In genomic region chr3:197178998-197179397, GRCh38 we compare ENCODE assay signal across 18 cellular contexts.
DNase-seq lines count a peak whose midpoint lies in the region; ATAC-seq, FAIRE-seq and TF ChIP-seq lines count a peak whose summit lies in the region.
"Had no signal": no experiment of that assay in that cellular context is flagged by ENCODE, and none has a peak within 500 bp of the region (broad histone marks: within the 10 kb centered on the region; RNA-seq: fewer than 3 reads in every experiment).

No MANE protein-coding gene starts in this region.

- H3K4me3 Mint-ChIP-seq in astrocyte (ENCODE audit: unreplicated experiment): no peak overlapping the region
- H3K4me3 Mint-ChIP-seq in stimulated activated naive B cell treated with anti-CD40 and anti-IgM and Interleukin-4, amounts not matched to agents 10 μg/mL and 1 μg/mL and 100 μg/mL, for 72 hours: no peak overlapping the region
- H3K4me3 Mint-ChIP-seq: B cell; CD4-positive, alpha-beta T cell had no signal

- H3K4me1 Mint-ChIP-seq in astrocyte (ENCODE audit: low read depth, unreplicated experiment): peaks cover 12% of the 10 kb centered on the region
- H3K4me1 Mint-ChIP-seq in stimulated activated naive B cell treated with anti-CD40 and anti-IgM and Interleukin-4, amounts not matched to agents 10 μg/mL and 1 μg/mL and 100 μg/mL, for 72 hours: peaks cover 15 to 20% of the 10 kb centered on the region in 2 donors

- no peak for FAIRE-seq in astrocyte (lab: Jason Lieb, UNC)
- FAIRE-seq: A204.1, G401.6, GM12891, H1, HTR-8/SVneo had no signal

- no peak overlapping the region for H3K4me2 ChIP-seq in astrocyte (ENCODE audit: low read length)

- H3K4me1 ChIP-seq in heart left ventricle (peaks cover 0 to 36% (median 16%) of the 10 kb centered on the region in 12 donors), right atrium auricular region (peaks cover 0 to 14% of the 10 kb centered on the region in 2 donors), astrocyte (ENCODE audit: insufficient read depth, low read length) (no peaks in the 10 kb centered on the region), suprapubic skin (peaks cover 2% of the 10 kb centered on the region)

- no peak for TF ChIP-seq CTCF in heart left ventricle (IDR thresholded peaks at IDR 0.05)
- no peak for TF ChIP-seq CTCF in right atrium auricular region (IDR thresholded peaks at IDR 0.05)
- no peak for TF ChIP-seq CTCF in astrocyte (IDR thresholded peaks at IDR 0.05; ENCODE audit: insufficient read depth, low read depth, low read length)
- no peak for TF ChIP-seq CTCF in suprapubic skin (IDR thresholded peaks at IDR 0.05)

- no peak overlapping the region for H3K9ac ChIP-seq in astrocyte (ENCODE audit: low read length)

- H3K27me3 Mint-ChIP-seq in astrocyte (ENCODE audit: low read depth, unreplicated experiment): no peaks in the 10 kb centered on the region
- no peaks in the 10 kb centered on the region for H3K27me3 Mint-ChIP-seq in stimulated activated naive B cell treated with anti-CD40 and anti-IgM and Interleukin-4, amounts not matched to agents 10 μg/mL and 1 μg/mL and 100 μg/mL, for 72 hours
- H3K27me3 Mint-ChIP-seq: B cell; CD4-positive, alpha-beta T cell had no signal

- intact Hi-C loops in heart left ventricle (cut with DNase I): no loop called here

- peak in 3 of 4 donors; percentile 28 to 58 (median 54) for ATAC-seq in heart left ventricle
- ATAC-seq in stimulated activated naive B cell treated with anti-CD40 and anti-IgM and Interleukin-4, amounts not matched to agents 10 μg/mL and 1 μg/mL and 100 μg/mL, for 72 hours (replicated peaks): no peak
- ATAC-seq in HG03378 (IDR thresholded peaks at IDR 0.05; ENCODE audit: unreplicated experiment): no peak

- peaks cover 88% of the 10 kb centered on the region for H4K20me1 ChIP-seq in astrocyte (ENCODE audit: insufficient read depth, low read length)

- no peaks in the 10 kb centered on the region for H3K9me3 Mint-ChIP-seq in astrocyte (ENCODE audit: unreplicated experiment)
- no peaks in the 10 kb centered on the region for H3K9me3 Mint-ChIP-seq in stimulated activated naive B cell treated with anti-CD40 and anti-IgM and Interleukin-4, amounts not matched to agents 10 μg/mL and 1 μg/mL and 100 μg/mL, for 72 hours
- H3K9me3 Mint-ChIP-seq: CD4-positive, alpha-beta T cell had no signal

- H3K79me2 ChIP-seq in astrocyte (ENCODE audit: insufficient read depth, low read length): peaks cover 99% of the 10 kb centered on the region

- no peak overlapping the region for H2AFZ ChIP-seq in astrocyte (ENCODE audit: low read depth, low read length)

- H3K27me3 ChIP-seq in heart left ventricle: no peaks in the 10 kb centered on the region
- no peaks in the 10 kb centered on the region for H3K27me3 ChIP-seq in right atrium auricular region
- H3K27me3 ChIP-seq in astrocyte (ENCODE audit: insufficient read depth, low read length): no peaks in the 10 kb centered on the region
- no peaks in the 10 kb centered on the region for H3K27me3 ChIP-seq in suprapubic skin

- TF ChIP-seq POLR2A in heart left ventricle (IDR thresholded peaks at IDR 0.05): no peak
- no peak for TF ChIP-seq POLR2A in suprapubic skin (IDR thresholded peaks at IDR 0.05)

- DNase-seq in heart left ventricle: no peak
- no peak for DNase-seq in right atrium auricular region (ENCODE audit: low spot score)
- peak; percentile 15 for DNase-seq in NCI-H82 treated with DMSO at 0.1 percent for 48 hours (lab: John Stamatoyannopoulos, UW; ENCODE audit: unreplicated experiment)
- no peak for DNase-seq in astrocyte (ENCODE audit: low read depth)
- no peak for DNase-seq in stimulated activated naive B cell treated with anti-CD40 and anti-IgM and Interleukin-4, amounts not matched to agents 10 μg/mL and 1 μg/mL and 100 μg/mL, for 72 hours
- DNase-seq in suprapubic skin (ENCODE audit: low spot score in 2 of 2): no peak
- DNase-seq: C1 segment of cervical spinal cord; CD4-positive, alpha-beta T cell; DMS79 treated with DMSO at 0.1 percent for 48 hours; EL had no signal

- H3K9me3 ChIP-seq in heart left ventricle (no peaks in the 10 kb centered on the region), right atrium auricular region (no peaks in the 10 kb centered on the region), astrocyte (ENCODE audit: insufficient read depth, low read depth, low read length) (no peaks in the 10 kb centered on the region), suprapubic skin (no peaks in the 10 kb centered on the region)
- H3K9me3 ChIP-seq: HAP-1 had no signal

- no peak for TF ChIP-seq EP300 in suprapubic skin (IDR thresholded peaks at IDR 0.05)

- WGBS in heart left ventricle, 4 donors: 59 to 67% (median 64%) methylated on average over 5 of the region's 5 CpGs
- WGBS in suprapubic skin: 92% methylated on average over 5 of the region's 5 CpGs

- H3K27ac ChIP-seq in heart left ventricle (peak overlapping the region in 1 of 12 donors; percentile 14), right atrium auricular region (no peak overlapping the region), astrocyte (ENCODE audit: low read depth, low read length) (no peak overlapping the region), suprapubic skin (no peak overlapping the region)

- H3K36me3 ChIP-seq in heart left ventricle (no peaks in the 10 kb centered on the region), right atrium auricular region (no peaks in the 10 kb centered on the region), astrocyte (ENCODE audit: insufficient read depth, low read length) (peaks cover 22% of the 10 kb centered on the region), suprapubic skin (peaks cover 4% of the 10 kb centered on the region)
- H3K36me3 ChIP-seq: HAP-1 had no signal

- no peaks in the 10 kb centered on the region for H3K36me3 Mint-ChIP-seq in astrocyte (ENCODE audit: low read depth, unreplicated experiment)
- H3K36me3 Mint-ChIP-seq in stimulated activated naive B cell treated with anti-CD40 and anti-IgM and Interleukin-4, amounts not matched to agents 10 μg/mL and 1 μg/mL and 100 μg/mL, for 72 hours: peaks cover 2 to 14% of the 10 kb centered on the region in 2 donors

- no peak overlapping the region for H3K4me3 ChIP-seq in heart left ventricle
- no peak overlapping the region for H3K4me3 ChIP-seq in right atrium auricular region
- H3K4me3 ChIP-seq in astrocyte (ENCODE audit: insufficient read depth, low read depth, low read length): no peak overlapping the region
- H3K4me3 ChIP-seq in suprapubic skin: no peak overlapping the region
- H3K4me3 ChIP-seq: HAP-1 had no signal

- H3K27ac Mint-ChIP-seq in astrocyte (ENCODE audit: unreplicated experiment): peak overlapping the region; percentile 76
- H3K27ac Mint-ChIP-seq in stimulated activated naive B cell treated with anti-CD40 and anti-IgM and Interleukin-4, amounts not matched to agents 10 μg/mL and 1 μg/mL and 100 μg/mL, for 72 hours: peak overlapping the region; percentile 60
- H3K27ac Mint-ChIP-seq: B cell; CD4-positive, alpha-beta T cell had no signal

Comparison
In these comparisons a context has a peak if more than half of its experiments do, and no peak if none do; other contexts are left out.
1. ATAC-seq: peak in heart left ventricle (3 of 4); none in stimulated activated naive B cell treated with anti-CD40 and anti-IgM and Interleukin-4, amounts not matched to agents 10 μg/mL and 1 μg/mL and 100 μg/mL, for 72 hours (0 of 2) and HG03378 (single experiment).